In the genomic region with DNA sequence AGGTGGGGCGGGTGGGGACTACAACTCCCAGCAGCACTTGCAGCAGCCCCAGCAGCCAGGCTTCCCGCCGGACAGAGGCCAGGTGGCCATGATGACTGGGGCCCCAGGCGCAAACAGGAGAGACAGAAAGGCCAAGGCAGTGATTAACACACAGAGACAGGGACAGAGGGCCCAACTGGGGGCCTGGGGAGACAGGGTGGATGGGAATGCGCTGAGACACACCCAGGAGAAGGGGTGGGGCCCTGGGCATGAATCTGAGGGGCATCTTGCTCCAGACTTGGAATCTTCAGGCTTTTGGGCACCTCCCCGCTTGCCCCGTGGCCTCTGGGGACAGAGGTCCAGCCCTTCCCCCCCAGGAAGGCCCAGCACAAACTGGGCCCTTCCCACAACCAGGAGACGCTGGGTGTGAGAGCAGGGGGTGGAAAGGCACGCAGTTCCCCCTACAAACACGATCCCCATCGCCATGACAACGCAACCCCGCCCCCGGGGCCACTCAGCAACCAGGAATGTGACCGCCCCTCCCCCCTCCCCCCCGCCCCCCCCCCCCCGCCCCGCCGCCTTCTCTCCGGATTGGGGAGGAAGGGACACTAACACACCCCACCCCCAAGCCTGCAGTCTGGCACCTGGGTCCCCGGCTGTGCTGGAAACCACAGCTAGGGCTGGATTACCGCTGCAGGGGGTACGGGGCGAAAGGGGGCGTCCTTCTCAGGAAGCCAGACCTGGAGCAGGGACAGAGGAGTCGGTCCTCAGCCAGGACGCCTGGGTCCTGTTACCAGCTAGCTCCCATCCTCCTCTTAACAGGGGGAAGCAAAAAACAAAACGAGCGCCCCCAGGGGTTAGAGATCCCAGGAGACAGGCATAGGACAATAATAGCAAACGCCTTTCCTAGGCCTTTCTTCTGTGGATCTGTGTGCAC, we compare ENCODE assay signal across 8 cellular contexts. TPM values are rescaled to one million over a fixed set of nuclear protein-coding genes. Genes with fewer than 3 reads are reported as not detected.
DNase-seq lines count a peak whose midpoint lies in the region; ATAC-seq and TF ChIP-seq lines count a peak whose summit lies in the region.

No MANE protein-coding gene starts in this region.

- intact Hi-C loops in left colon (cut with DNase I, micrococcal nuclease) = no loop called here

- no peaks in the 10 kb centered on the region; the same call in 1 of the 2 replicates for H3K27me3 Mint-ChIP-seq in WTC11 (ENCODE audit: low read depth)

- H3K4me3 Mint-ChIP-seq in WTC11 = peak overlapping the region; percentile 94

- H3K27ac ChIP-seq in ACC112 (ENCODE audit: low read depth, low read length) = peak overlapping the region; percentile 100

- in situ Hi-C loops in GM18951 (cut with MboI; ENCODE audit: low sequenced_read_pairs, unreplicated experiment) = no loop called here

- peaks cover 70% of the 10 kb centered on the region for H3K79me2 ChIP-seq in ACC112 (ENCODE audit: control insufficient read depth, insufficient read depth, low read length, unreplicated experiment)

- H3K4me1 ChIP-seq in ACC112 (ENCODE audit: control insufficient read depth, insufficient read depth, low read length, unreplicated experiment) = peaks cover 43% of the 10 kb centered on the region

- H2AFZ ChIP-seq in ACC112 (ENCODE audit: low read length, unreplicated experiment) = no peak overlapping the region

- H3K9me3 Mint-ChIP-seq in WTC11 = no peaks in the 10 kb centered on the region

- H3K36me3 ChIP-seq in ACC112 (ENCODE audit: insufficient read depth, low read length) = peaks cover 7% of the 10 kb centered on the region; the same call in 1 of the 2 replicates

- POLR2A ChIA-PET in WTC11 (lab: Charles Lee) = interaction anchor here (0.7 to 1.7 kb wide), 4 partner anchors 19 to 36 kb away, joined by 3 to 5 read pairs (median 4); partner anchors contain the start of genes ISG20L2, METTL25B and PRCC

- peak overlapping the region; percentile 99 for H3K4me3 ChIP-seq in ACC112 (ENCODE audit: low read depth, low read length)

- H3K36me3 Mint-ChIP-seq in WTC11 = peaks cover 24% of the 10 kb centered on the region

- no peaks in the 10 kb centered on the region for H3K27me3 ChIP-seq in ACC112 (ENCODE audit: insufficient read depth, low read length)

- H3K27ac Mint-ChIP-seq in WTC11 = peak overlapping the region; percentile 100

- CTCF ChIA-PET in WTC11 (lab: Charles Lee) = interaction anchor here (0.5 to 4.8 kb wide), 12 partner anchors 12 to 114 kb away, joined by 3 to 27 read pairs (median 4); partner anchors contain the start of genes CRABP2, ISG20L2, METTL25B and NTRK1

- no peak for TF ChIP-seq CTCF in WTC11 (IDR thresholded peaks at IDR 0.05)

- H3K4me1 Mint-ChIP-seq in WTC11 = peaks cover 54% of the 10 kb centered on the region

- ATAC-seq in WTC11 (peak; percentile 66), left colon (peak; percentile 30), GM19397 (IDR thresholded peaks at IDR 0.05; ENCODE audit: unreplicated experiment) (no peak)

- peak; percentile 82 for DNase-seq in NCI-H2107 (lab: John Stamatoyannopoulos, UW)
- peak; percentile 95 for DNase-seq in WTC11 (ENCODE audit: low spot score)
- DNase-seq in dermis microvascular lymphatic vessel endothelial cell (ENCODE audit: low read depth in 2 of 2) = peak; percentile 91 to 93
- DNase-seq in left colon = peak; percentile 93 to 95
- peak; percentile 72 for DNase-seq in stimulated activated CD4-positive, alpha-beta T cell treated with anti-CD3 and anti-CD28 coated beads, Interleukin-15, amount 100 ng/mL, for 24 hours

- peak; percentile 7 for TF ChIP-seq POLR2A in GM18951 (IDR thresholded peaks at IDR 0.05; ENCODE audit: extremely low read depth, insufficient read depth, insufficient read length)

TF ChIP-seq in WTC11, 78 proteins besides CTCF, POLR2A, EP300 and RAD21 (continues in another document):
- TF ChIP-seq ZNF423 (CRISPR knock-in tag; IDR thresholded peaks at IDR 0.05) = peak; percentile 97
- no peak for TF ChIP-seq AR (CRISPR knock-in tag; IDR thresholded peaks at IDR 0.05)
- TF ChIP-seq FOXK1 (CRISPR knock-in tag; IDR thresholded peaks at IDR 0.05) = peak; percentile 55; the same call in 1 of the 2 replicates
- TF ChIP-seq ARID4B (CRISPR knock-in tag; IDR thresholded peaks at IDR 0.05; ENCODE audit: borderline replicate concordance) = 0 out of 2 replicates have a peak, but pooled peaks have one; percentile 26
- peak; percentile 55; the same call in 1 of the 2 replicates for TF ChIP-seq TEAD1 (CRISPR knock-in tag; IDR thresholded peaks at IDR 0.05)
- peak; percentile 72; the same call in 1 of the 2 replicates for TF ChIP-seq ZNF416 (CRISPR knock-in tag; IDR thresholded peaks at IDR 0.05)
- TF ChIP-seq ETV6 (CRISPR knock-in tag; IDR thresholded peaks at IDR 0.05) = peak; percentile 2; the same call in 1 of the 2 replicates
- TF ChIP-seq NR1H2 (CRISPR knock-in tag; IDR thresholded peaks at IDR 0.05) = no peak

RNA-seq across cellular contexts. Expression of gene HDGF, which starts 4.5 kb away (rescaled TPM):
- 301 to 339 TPM (median 318 TPM) in 3 replicates for total RNA-seq in WTC11 (2021)
- total RNA-seq in dermis microvascular lymphatic vessel endothelial cell = 93.6 and 114 TPM in 2 replicates
- total RNA-seq in left colon = 100 to 1,000 TPM; 198 to 243 TPM

RNA-seq across cellular contexts. Expression of gene MRPL24, which starts 6.1 kb away (rescaled TPM):
- 35.1 to 37.4 TPM (median 35.2 TPM) in 3 replicates for total RNA-seq in WTC11 (2021)
- total RNA-seq in dermis microvascular lymphatic vessel endothelial cell = 29.8 and 46.7 TPM in 2 replicates
- total RNA-seq in left colon = 10 to 100 TPM; 37.7 to 60.2 TPM

RNA-seq across cellular contexts. Expression of gene ISG20L2, which starts 18.4 kb away (rescaled TPM):
- total RNA-seq in WTC11 (2021) (37.2 to 43.8 TPM (median 42.2 TPM) in 3 replicates), dermis microvascular lymphatic vessel endothelial cell (6.0 and 7.2 TPM in 2 replicates), left colon (10 to 100 TPM; 24.2 to 28.3 TPM)

RNA-seq across cellular contexts. Expression of gene METTL25B, which starts 18.7 kb away (rescaled TPM):
- total RNA-seq in WTC11 (2021) (32.0 to 41.0 TPM (median 37.9 TPM) in 3 replicates), dermis microvascular lymphatic vessel endothelial cell (7.3 and 12.4 TPM in 2 replicates), left colon (10 to 100 TPM; 40.6 to 47.9 TPM)

RNA-seq across cellular contexts. Expression of gene PRCC, which starts 20.4 kb away (rescaled TPM):
- total RNA-seq in WTC11 (2021) (97.4 to 98.5 TPM (median 98.0 TPM) in 3 replicates), dermis microvascular lymphatic vessel endothelial cell (9.6 and 13.3 TPM in 2 replicates), left colon (10 to 100 TPM; 51.2 to 59.6 TPM)
